8 cellular contexts compared by ENCODE assay signal in genomic region chr17:18187816-18188761, GRCh38. TPM values are rescaled to one million over a fixed set of nuclear protein-coding genes. Genes with fewer than 3 reads are reported as not detected.
DNase-seq lines count a peak whose midpoint lies in the region; ATAC-seq, FAIRE-seq and TF ChIP-seq lines count a peak whose summit lies in the region.

No MANE protein-coding gene starts in this region.

- H3K36me3 ChIP-seq in DOHH2 (ENCODE audit: control insufficient read depth, low read length) = peaks cover 86% of the 10 kb centered on the region
- H3K36me3 ChIP-seq in pancreas = no peaks in the 10 kb centered on the region

- intact Hi-C loops in pancreas (cut with DNase I) = no loop called here

- 0 out of 2 replicates have a peak, but pooled peaks cover 2% of the 10 kb centered on the region for H3F3A ChIP-seq in DOHH2 (ENCODE audit: control insufficient read depth, insufficient read depth)

- no peak for FAIRE-seq in pancreas (lab: Jason Lieb, UNC)

- 12 to 22% methylated on average over 9 of the region's 9 CpGs for WGBS in pancreas, 2 donors

- H3K9me3 ChIP-seq in DOHH2 (ENCODE audit: control insufficient read depth, insufficient read depth, low read length) = no peaks in the 10 kb centered on the region
- H3K9me3 ChIP-seq in pancreas = no peaks in the 10 kb centered on the region

- DNase-seq in epithelial cell of prostate (ENCODE audit: low read depth, low spot score) (peak; percentile 20), pancreas (no peak), mesenteric fat pad (ENCODE audit: low spot score) (no peak), NCI-H2081 (lab: John Stamatoyannopoulos, UW) (no peak), NOMO-1 treated with DMSO at 0.1 percent for 48 hours (lab: John Stamatoyannopoulos, UW; ENCODE audit: unreplicated experiment) (no peak)

- H4K20me1 ChIP-seq in DOHH2 (ENCODE audit: control insufficient read depth, insufficient read depth, low read depth, low read length) = peaks cover 41% of the 10 kb centered on the region

- no peaks in the 10 kb centered on the region for H3K27me3 ChIP-seq in DOHH2 (ENCODE audit: control insufficient read depth, low read length)
- H3K27me3 ChIP-seq in pancreas = no peaks in the 10 kb centered on the region

- no peak overlapping the region for H3K27ac ChIP-seq in DOHH2 (ENCODE audit: low read depth, low read length)
- H3K27ac ChIP-seq in epithelial cell of prostate = peak overlapping the region; percentile 97
- peak overlapping the region in 2 of 4 donors; percentile 16 to 94 for H3K27ac ChIP-seq in pancreas

- H3K4me3 ChIP-seq in DOHH2 (ENCODE audit: low read length) (peak overlapping the region; percentile 92), pancreas (peak overlapping the region in 3 of 4 donors; percentile 84 to 93 (median 92))

- no peaks in the 10 kb centered on the region for H3K9me2 ChIP-seq in DOHH2 (replicated peaks; ENCODE audit: control insufficient read depth, low read length)

- H3K79me2 ChIP-seq in DOHH2 (ENCODE audit: control insufficient read depth, low read length) = peaks cover 94% of the 10 kb centered on the region

- no peak for TF ChIP-seq CTCF in DOHH2 (IDR thresholded peaks at IDR 0.05; ENCODE audit: low read depth, low read length, poor library complexity, severe bottlenecking)
- TF ChIP-seq CTCF in pancreas (IDR thresholded peaks at IDR 0.05) = no peak

- peaks cover 36% of the 10 kb centered on the region for H3K4me1 ChIP-seq in DOHH2 (ENCODE audit: control insufficient read depth, low read length)
- peaks cover 36 to 60% (median 45%) of the 10 kb centered on the region in 3 donors for H3K4me1 ChIP-seq in pancreas

- ATAC-seq in SK-N-SH treated with all-trans-retinoic acid at 6 μM for 48 hours (peak; percentile 51), pancreas (no peak), GM21737 (IDR thresholded peaks at IDR 0.05; ENCODE audit: unreplicated experiment) (no peak)

- H3K4me2 ChIP-seq in DOHH2 (ENCODE audit: low read length) = peak overlapping the region; percentile 93

TF ChIP-seq in SK-N-SH treated with all-trans-retinoic acid at 6 μM for 48 hours, 23 proteins besides CTCF, POLR2A, EP300 and RAD21:
- TF ChIP-seq ISL1 (CRISPR knock-in tag; IDR thresholded peaks at IDR 0.05) (no peak), ESRRG (CRISPR knock-in tag; IDR thresholded peaks at IDR 0.05) (no peak), ZFP3 (CRISPR knock-in tag; IDR thresholded peaks at IDR 0.05) (0 out of 2 replicates have a peak, but pooled peaks have one; percentile 40), BACH2 (CRISPR knock-in tag; IDR thresholded peaks at IDR 0.05; ENCODE audit: borderline replicate concordance) (no peak), TCF4 (CRISPR knock-in tag; IDR thresholded peaks at IDR 0.05; ENCODE audit: borderline replicate concordance) (peak; percentile 35; the same call in 1 of the 2 replicates), ARNTL (CRISPR knock-in tag; IDR thresholded peaks at IDR 0.05; ENCODE audit: borderline replicate concordance, low read depth) (no peak), CSDC2 (CRISPR knock-in tag; IDR thresholded peaks at IDR 0.05) (no peak), ZC3H10 (CRISPR knock-in tag; IDR thresholded peaks at IDR 0.05) (no peak), TSHZ2 (CRISPR knock-in tag; IDR thresholded peaks at IDR 0.05) (0 out of 2 replicates have a peak, but pooled peaks have one; percentile 32), OSR1 (CRISPR knock-in tag; IDR thresholded peaks at IDR 0.05) (no peak), PPARA (CRISPR knock-in tag; IDR thresholded peaks at IDR 0.05; ENCODE audit: borderline replicate concordance) (no peak), ZNF565 (CRISPR knock-in tag; conservative IDR thresholded peaks at IDR 0.05; ENCODE audit: low read depth) (no peak), RARB (CRISPR knock-in tag; IDR thresholded peaks at IDR 0.05) (no peak), SNAI2 (CRISPR knock-in tag; IDR thresholded peaks at IDR 0.05) (no peak), ZFP30 (CRISPR knock-in tag; IDR thresholded peaks at IDR 0.05) (no peak), CREB5 (CRISPR knock-in tag; IDR thresholded peaks at IDR 0.05; ENCODE audit: low read depth) (no peak), PATZ1 (CRISPR knock-in tag; IDR thresholded peaks at IDR 0.05; ENCODE audit: borderline replicate concordance) (no peak)

RNA-seq across cellular contexts. Expression of gene ALKBH5, which starts 4.5 kb away (rescaled TPM):
- total RNA-seq in pancreas (10 to 100 TPM; 32.6 to 49.6 (median 43.6) TPM), mesenteric fat pad (86.9 TPM)
- polyA plus RNA-seq in pancreas = 10 to 100 TPM; 14.2 to 30.5 TPM

RNA-seq across cellular contexts. Expression of gene LLGL1, which starts 37.3 kb away (rescaled TPM):
- total RNA-seq in pancreas (1 to 10 TPM; 3.4 to 8.4 (median 4.5) TPM), mesenteric fat pad (12.0 TPM)
- 1 to 10 TPM; 6.3 to 7.3 TPM for polyA plus RNA-seq in pancreas
